Comparison of ENCODE assay signal across 8 cellular contexts in genomic region chr22:37259540-37260029, GRCh38. TPM values are rescaled to one million over a fixed set of nuclear protein-coding genes. Genes with fewer than 3 reads are reported as not detected.
DNase-seq lines count a peak whose midpoint lies in the region; ATAC-seq and TF ChIP-seq lines count a peak whose summit lies in the region.

No MANE protein-coding gene starts in this region.

- no peaks in the 10 kb centered on the region for H3K36me3 Mint-ChIP-seq in activated CD4-positive, alpha-beta memory T cell treated with anti-CD3 and anti-CD28 coated beads for 36 hours
- peaks cover 3% of the 10 kb centered on the region for H3K36me3 Mint-ChIP-seq in activated CD4-positive, alpha-beta memory T cell treated with anti-CD3 and anti-CD28 coated beads, Interleukin-2, amount 10 ng/mL, durations not matched to agents 7 days and 5 days (ENCODE audit: low read depth)
- peaks cover 2% of the 10 kb centered on the region for H3K36me3 Mint-ChIP-seq in chondrocyte (ENCODE audit: low read depth)

- H2AFZ ChIP-seq in neural cell (ENCODE audit: low read depth, low read length), result no peak overlapping the region

- no peak overlapping the region for H3K27ac ChIP-seq in neural cell (ENCODE audit: low read length)

- H3K27me3 ChIP-seq in neural cell (ENCODE audit: insufficient read depth, low read depth, low read length), result no peaks in the 10 kb centered on the region

- no peaks in the 10 kb centered on the region for H3F3A ChIP-seq in neural cell (ENCODE audit: insufficient read depth, low read length, poor library complexity, severe bottlenecking)

- H3K4me3 ChIP-seq in LNCaP clone FGC (ENCODE audit: low read depth, low read length), result no peak overlapping the region
- H3K4me3 ChIP-seq in neural cell (ENCODE audit: low read length), result no peak overlapping the region

- CTCF ChIA-PET in activated CD4-positive, alpha-beta memory T cell treated with anti-CD3 and anti-CD28 coated beads for 36 hours (lab: Charles Lee), result interaction anchor here (0.6 to 5.5 kb wide), 33 partner anchors 8 to 484 kb away, joined by 3 to 193 read pairs (median 9); partner anchors contain the start of genes CYTH4, IFT27 and RAC2
- CTCF ChIA-PET in activated CD4-positive, alpha-beta memory T cell treated with anti-CD3 and anti-CD28 coated beads, Interleukin-2, amount 10 ng/mL, durations not matched to agents 7 days and 5 days (lab: Charles Lee), result interaction anchor here (0.6 to 4.7 kb wide), 30 partner anchors 8 to 480 kb away, joined by 3 to 136 read pairs (median 4); partner anchors contain the start of genes CYTH4, IL2RB, MFNG and RAC2

- H3K9ac ChIP-seq in neural cell (ENCODE audit: low read length), result no peak overlapping the region

- H3K4me2 ChIP-seq in neural cell (ENCODE audit: low read length), result no peak overlapping the region

- peak; percentile 49 for DNase-seq in activated CD4-positive, alpha-beta memory T cell treated with anti-CD3 and anti-CD28 coated beads for 36 hours
- no peak for DNase-seq in activated CD4-positive, alpha-beta memory T cell treated with anti-CD3 and anti-CD28 coated beads, Interleukin-2, amount 10 ng/mL, durations not matched to agents 7 days and 5 days
- peak; percentile 13 for DNase-seq in LNCaP clone FGC (ENCODE audit: low read depth)
- DNase-seq in chondrocyte (ENCODE audit: low spot score), result peak; percentile 44
- no peak for DNase-seq in activated CD4-positive, alpha-beta T cell treated with anti-CD3 and anti-CD28 coated beads for 1 hour

- peaks cover 30% of the 10 kb centered on the region for H3K4me1 Mint-ChIP-seq in activated CD4-positive, alpha-beta memory T cell treated with anti-CD3 and anti-CD28 coated beads for 36 hours (ENCODE audit: low read depth)
- peaks cover 31% of the 10 kb centered on the region for H3K4me1 Mint-ChIP-seq in activated CD4-positive, alpha-beta memory T cell treated with anti-CD3 and anti-CD28 coated beads, Interleukin-2, amount 10 ng/mL, durations not matched to agents 7 days and 5 days
- H3K4me1 Mint-ChIP-seq in chondrocyte (ENCODE audit: low read depth), result peaks cover 16% of the 10 kb centered on the region

- H3K4me3 Mint-ChIP-seq in activated CD4-positive, alpha-beta memory T cell treated with anti-CD3 and anti-CD28 coated beads for 36 hours, result peak overlapping the region; percentile 9
- no peak overlapping the region for H3K4me3 Mint-ChIP-seq in activated CD4-positive, alpha-beta memory T cell treated with anti-CD3 and anti-CD28 coated beads, Interleukin-2, amount 10 ng/mL, durations not matched to agents 7 days and 5 days
- H3K4me3 Mint-ChIP-seq in chondrocyte (ENCODE audit: unreplicated experiment), result no peak overlapping the region

- H3K79me2 ChIP-seq in neural cell (replicated peaks; ENCODE audit: insufficient read depth, low read length), result no peaks in the 10 kb centered on the region

- no peaks in the 10 kb centered on the region for H3K36me3 ChIP-seq in neural cell (ENCODE audit: insufficient read depth, low read length)

- no peak for TF ChIP-seq RAD21 in neural cell (conservative IDR thresholded peaks at IDR 0.05)

- peaks cover 13% of the 10 kb centered on the region for H3K9me3 Mint-ChIP-seq in activated CD4-positive, alpha-beta memory T cell treated with anti-CD3 and anti-CD28 coated beads for 36 hours
- peaks cover 9% of the 10 kb centered on the region for H3K9me3 Mint-ChIP-seq in activated CD4-positive, alpha-beta memory T cell treated with anti-CD3 and anti-CD28 coated beads, Interleukin-2, amount 10 ng/mL, durations not matched to agents 7 days and 5 days
- H3K9me3 Mint-ChIP-seq in chondrocyte (ENCODE audit: low read depth), result peaks cover 10% of the 10 kb centered on the region

- no peaks in the 10 kb centered on the region for H3K9me2 ChIP-seq in neural cell (ENCODE audit: insufficient read depth, low read length)

- H3K27me3 Mint-ChIP-seq in activated CD4-positive, alpha-beta memory T cell treated with anti-CD3 and anti-CD28 coated beads for 36 hours, result no peaks in the 10 kb centered on the region
- H3K27me3 Mint-ChIP-seq in activated CD4-positive, alpha-beta memory T cell treated with anti-CD3 and anti-CD28 coated beads, Interleukin-2, amount 10 ng/mL, durations not matched to agents 7 days and 5 days, result peaks cover 12% of the 10 kb centered on the region
- peaks cover 23% of the 10 kb centered on the region for H3K27me3 Mint-ChIP-seq in chondrocyte (ENCODE audit: low read depth)

- TF ChIP-seq EP300 in neural cell (conservative IDR thresholded peaks at IDR 0.05; ENCODE audit: poor library complexity, severe bottlenecking), result no peak

- TF ChIP-seq CTCF in LNCaP clone FGC (IDR thresholded peaks at IDR 0.05; ENCODE audit: control insufficient read depth, extremely low read depth, insufficient read depth) (peak; percentile 63), chondrocyte (IDR thresholded peaks at IDR 0.05) (peak; percentile 82), neural cell (IDR thresholded peaks at IDR 0.05; ENCODE audit: poor library complexity, severe bottlenecking) (peak; percentile 56)

- POLR2A ChIA-PET in activated CD4-positive, alpha-beta memory T cell treated with anti-CD3 and anti-CD28 coated beads for 36 hours (lab: Charles Lee), result interaction anchor here (0.7 to 1.5 kb wide), 4 partner anchors 12 to 111 kb away, joined by 3 to 4 read pairs (median 3); no protein-coding TSS in a partner anchor
- POLR2A ChIA-PET in activated CD4-positive, alpha-beta memory T cell treated with anti-CD3 and anti-CD28 coated beads, Interleukin-2, amount 10 ng/mL, durations not matched to agents 7 days and 5 days (lab: Charles Lee), result interaction anchor here (0.6 to 3.4 kb wide), 8 partner anchors 18 to 308 kb away, joined by 3 to 72 read pairs (median 3); partner anchors contain the start of gene RAC2

- H3K27ac Mint-ChIP-seq in activated CD4-positive, alpha-beta memory T cell treated with anti-CD3 and anti-CD28 coated beads for 36 hours, result no peak overlapping the region
- H3K27ac Mint-ChIP-seq in activated CD4-positive, alpha-beta memory T cell treated with anti-CD3 and anti-CD28 coated beads, Interleukin-2, amount 10 ng/mL, durations not matched to agents 7 days and 5 days, result no peak overlapping the region
- no peak overlapping the region for H3K27ac Mint-ChIP-seq in chondrocyte (ENCODE audit: unreplicated experiment)

- intact Hi-C loops in activated CD4-positive, alpha-beta memory T cell treated with anti-CD3 and anti-CD28 coated beads for 36 hours (cut with micrococcal nuclease), result loop anchor here (2.0 to 5.0 kb wide), 4 partner anchors 29 to 272 kb away; no protein-coding TSS in a partner anchor

- H3K9me3 ChIP-seq in neural cell (ENCODE audit: low read length), result no peaks in the 10 kb centered on the region

- H4K20me1 ChIP-seq in neural cell (ENCODE audit: insufficient read depth), result no peaks in the 10 kb centered on the region

- ATAC-seq in GM19328 (IDR thresholded peaks at IDR 0.05; ENCODE audit: unreplicated experiment), result no peak
- ATAC-seq in HG02870 (IDR thresholded peaks at IDR 0.05; ENCODE audit: unreplicated experiment), result no peak

TF ChIP-seq in neural cell, 6 proteins besides CTCF, POLR2A, EP300 and RAD21 (continues in another document):
- TF ChIP-seq SMC3 (conservative IDR thresholded peaks at IDR 0.05; ENCODE audit: poor library complexity) (no peak), REST (IDR thresholded peaks at IDR 0.05; ENCODE audit: borderline replicate concordance) (no peak), EZH2 (IDR thresholded peaks at IDR 0.05; ENCODE audit: borderline replicate concordance, insufficient read depth, low read length, poor library complexity, severe bottlenecking) (no peak), MXI1 (conservative IDR thresholded peaks at IDR 0.05; ENCODE audit: poor library complexity, severe bottlenecking) (no peak), POLR2AphosphoS5 (IDR thresholded peaks at IDR 0.05) (no peak)

RNA-seq across cellular contexts. Expression of gene RAC2, which starts 15.5 kb away (rescaled TPM):
- 100 to 1,000 TPM; 714 to 727 TPM for total RNA-seq in activated CD4-positive, alpha-beta memory T cell treated with anti-CD3 and anti-CD28 coated beads for 36 hours
- total RNA-seq in activated CD4-positive, alpha-beta memory T cell treated with anti-CD3 and anti-CD28 coated beads, Interleukin-2, amount 10 ng/mL, durations not matched to agents 7 days and 5 days, result 1,000 to 10,000 TPM in 1 of 2 experiments, 100 to 1,000 TPM in 1; 984 to 1,005 TPM
- 0.20 TPM in 1 of 3 replicates, not detected in the others for total RNA-seq in chondrocyte
- polyA plus RNA-seq in neural cell, result not detected in 2 replicates
- not detected in 2 replicates for polyA minus RNA-seq in neural cell

RNA-seq across cellular contexts. Expression of gene CYTH4, which starts 22.7 kb away (rescaled TPM):
- 10 to 100 TPM; 58.7 to 60.5 TPM for total RNA-seq in activated CD4-positive, alpha-beta memory T cell treated with anti-CD3 and anti-CD28 coated beads for 36 hours
- 100 to 1,000 TPM; 114 to 126 TPM for total RNA-seq in activated CD4-positive, alpha-beta memory T cell treated with anti-CD3 and anti-CD28 coated beads, Interleukin-2, amount 10 ng/mL, durations not matched to agents 7 days and 5 days
- total RNA-seq in chondrocyte, result not detected in 3 replicates
- polyA plus RNA-seq in neural cell, result not detected in 2 replicates
- not detected in 2 replicates for polyA minus RNA-seq in neural cell

RNA-seq across cellular contexts. Expression of gene SSTR3, which starts 47.3 kb away (rescaled TPM):
- total RNA-seq in activated CD4-positive, alpha-beta memory T cell treated with anti-CD3 and anti-CD28 coated beads for 36 hours, result 1 to 10 TPM; 8.5 to 9.3 TPM
- total RNA-seq in activated CD4-positive, alpha-beta memory T cell treated with anti-CD3 and anti-CD28 coated beads, Interleukin-2, amount 10 ng/mL, durations not matched to agents 7 days and 5 days, result 1 to 10 TPM; 3.4 to 3.9 TPM
- not detected in 3 replicates for total RNA-seq in chondrocyte
- polyA plus RNA-seq in neural cell, result not detected in 2 replicates
- polyA minus RNA-seq in neural cell, result not detected in 2 replicates

Comparison
In these comparisons a context has a peak if more than half of its experiments do, and no peak if none do; other contexts are left out.
1. DNase-seq: peak in activated CD4-positive, alpha-beta memory T cell treated with anti-CD3 and anti-CD28 coated beads for 36 hours (single experiment), LNCaP clone FGC (single experiment) and chondrocyte (single experiment); none in activated CD4-positive, alpha-beta memory T cell treated with anti-CD3 and anti-CD28 coated beads, Interleukin-2, amount 10 ng/mL, durations not matched to agents 7 days and 5 days (single experiment) and activated CD4-positive, alpha-beta T cell treated with anti-CD3 and anti-CD28 coated beads for 1 hour (single experiment).
2. RNA of gene RAC2, which starts 15.5 kb away (total RNA-seq): 984 to 1,005 TPM in activated CD4-positive, alpha-beta memory T cell treated with anti-CD3 and anti-CD28 coated beads, Interleukin-2, amount 10 ng/mL, durations not matched to agents 7 days and 5 days and 714 to 727 TPM in activated CD4-positive, alpha-beta memory T cell treated with anti-CD3 and anti-CD28 coated beads for 36 hours; 0.20 TPM in chondrocyte; every median in the first group is over 100 times any median in the second.
3. RNA of gene CYTH4, which starts 22.7 kb away (total RNA-seq): 114 to 126 TPM in activated CD4-positive, alpha-beta memory T cell treated with anti-CD3 and anti-CD28 coated beads, Interleukin-2, amount 10 ng/mL, durations not matched to agents 7 days and 5 days and 58.7 to 60.5 TPM in activated CD4-positive, alpha-beta memory T cell treated with anti-CD3 and anti-CD28 coated beads for 36 hours; not detected in chondrocyte; every median in the first group is over 10 times any median in the second.
4. Peak in every context shown above with its lines, with median percentiles within 50 percentile points of each other: CTCF ChIP-seq.